ENCODE assay signal across 7 cellular contexts in the genomic region with DNA sequence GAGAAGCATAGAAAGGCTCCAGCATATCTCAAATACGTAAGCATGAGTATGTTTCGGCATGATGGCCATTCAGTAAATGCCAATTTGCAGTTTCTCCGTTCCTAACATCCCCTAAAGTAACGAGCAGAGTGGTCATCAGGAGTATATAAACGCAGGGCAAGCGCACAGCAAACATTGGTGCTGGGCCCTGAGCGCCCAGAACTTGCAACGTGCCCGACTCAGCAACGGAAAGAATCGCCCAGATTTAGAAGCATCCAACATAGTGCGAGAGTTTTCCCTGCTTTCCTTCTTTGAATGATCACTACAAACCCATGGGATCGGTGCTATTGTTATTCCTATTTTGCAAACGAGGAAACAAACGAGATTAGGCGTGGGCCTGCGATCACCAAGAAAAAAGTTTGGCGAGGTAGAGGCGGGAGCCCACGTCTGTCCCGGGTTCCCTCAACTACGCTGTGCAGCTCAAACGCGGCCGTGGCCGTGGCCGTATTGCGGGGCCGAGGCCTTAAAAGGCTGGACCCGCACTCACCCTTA. TPM values are rescaled to one million over a fixed set of nuclear protein-coding genes. Genes with fewer than 3 reads are reported as not detected.
DNase-seq lines count a peak whose midpoint lies in the region; ATAC-seq and TF ChIP-seq lines count a peak whose summit lies in the region.

No MANE protein-coding gene starts in this region.

- H3K9me3 ChIP-seq in heart left ventricle (no peaks in the 10 kb centered on the region), gastrocnemius medialis (no peaks in the 10 kb centered on the region)

- peak overlapping the region; percentile 91 for H3K4me3 Mint-ChIP-seq in activated CD4-positive, alpha-beta memory T cell treated with anti-CD3 and anti-CD28 coated beads for 36 hours

- no peaks in the 10 kb centered on the region for H3K27me3 ChIP-seq in heart left ventricle
- H3K27me3 ChIP-seq in gastrocnemius medialis: no peaks in the 10 kb centered on the region

- H3K4me3 ChIP-seq in heart left ventricle: peak overlapping the region; percentile 75 to 90 (median 83)
- peak overlapping the region; percentile 70 to 97 (median 86) for H3K4me3 ChIP-seq in gastrocnemius medialis

- intact Hi-C loops in activated CD4-positive, alpha-beta memory T cell treated with anti-CD3 and anti-CD28 coated beads for 36 hours (cut with micrococcal nuclease): loop anchor here (1.0 to 5.0 kb wide), 2 partner anchors 92 to 703 kb away; partner anchors contain the start of gene TCOF1
- intact Hi-C loops in heart left ventricle (cut with DNase I): loop anchor here in 1 of 10 donors (10.0 kb wide), 1 partner anchor 54 kb away; no protein-coding TSS in a partner anchor
- intact Hi-C loops in gastrocnemius medialis (cut with DNase I; ENCODE audit: low total_unique reads): loop anchor here (10.0 kb wide), 1 partner anchor 226 kb away; no protein-coding TSS in a partner anchor

- TF ChIP-seq POLR2A in heart left ventricle (IDR thresholded peaks at IDR 0.05): no peak
- TF ChIP-seq POLR2A in gastrocnemius medialis (IDR thresholded peaks at IDR 0.05): no peak

- TF ChIP-seq CTCF in heart left ventricle (IDR thresholded peaks at IDR 0.05) (no peak), gastrocnemius medialis (IDR thresholded peaks at IDR 0.05 in 4 of 5, conservative IDR thresholded peaks at IDR 0.05 in 1 of 5) (no peak)

- H3K4me1 Mint-ChIP-seq in activated CD4-positive, alpha-beta memory T cell treated with anti-CD3 and anti-CD28 coated beads for 36 hours (ENCODE audit: low read depth): peaks cover 32% of the 10 kb centered on the region

- H3K36me3 ChIP-seq in heart left ventricle: peaks cover 2 to 42% (median 39%) of the 10 kb centered on the region in 9 donors
- H3K36me3 ChIP-seq in gastrocnemius medialis: peaks cover 0 to 40% of the 10 kb centered on the region in 2 donors

- H3K9me3 Mint-ChIP-seq in activated CD4-positive, alpha-beta memory T cell treated with anti-CD3 and anti-CD28 coated beads for 36 hours: peaks cover 2% of the 10 kb centered on the region

- POLR2A ChIA-PET in activated CD4-positive, alpha-beta memory T cell treated with anti-CD3 and anti-CD28 coated beads for 36 hours (lab: Charles Lee): interaction anchor here (0.6 to 1.5 kb wide), 3 partner anchors 8 to 252 kb away, joined by 3 to 4 read pairs (median 4); partner anchors contain the start of genes CD74 and RBM22

- H3K27me3 Mint-ChIP-seq in activated CD4-positive, alpha-beta memory T cell treated with anti-CD3 and anti-CD28 coated beads for 36 hours: no peaks in the 10 kb centered on the region

- H3K4me1 ChIP-seq in heart left ventricle (peaks cover 0 to 37% (median 16%) of the 10 kb centered on the region in 12 donors), gastrocnemius medialis (peaks cover 13 to 17% of the 10 kb centered on the region in 2 donors)

- peak; percentile 17 for ATAC-seq in HG03097 (IDR thresholded peaks at IDR 0.05; ENCODE audit: low FRiP score, unreplicated experiment)
- peak in 3 of 4 donors; percentile 16 to 62 (median 61) for ATAC-seq in heart left ventricle
- ATAC-seq in gastrocnemius medialis: peak; percentile 23 to 27
- ATAC-seq in GM19035 (IDR thresholded peaks at IDR 0.05; ENCODE audit: unreplicated experiment): no peak

- H3K27ac ChIP-seq in heart left ventricle (peak overlapping the region; percentile 89 to 99 (median 96)), gastrocnemius medialis (peak overlapping the region; percentile 92 to 95 (median 94))

- H3K27ac Mint-ChIP-seq in activated CD4-positive, alpha-beta memory T cell treated with anti-CD3 and anti-CD28 coated beads for 36 hours: peak overlapping the region; percentile 99

- in situ Hi-C loops in gastrocnemius medialis (cut with MboI; ENCODE audit: low sequenced_read_pairs in 4 of 4): no loop called here

- DNase-seq in activated CD4-positive, alpha-beta memory T cell treated with anti-CD3 and anti-CD28 coated beads for 36 hours: no peak
- DNase-seq in heart left ventricle (no peak), gastrocnemius medialis (no peak), COLO829 (ENCODE audit: low spot score) (no peak), NCI-H1930 (lab: John Stamatoyannopoulos, UW) (no peak)

- peaks cover 52% of the 10 kb centered on the region for H3K36me3 Mint-ChIP-seq in activated CD4-positive, alpha-beta memory T cell treated with anti-CD3 and anti-CD28 coated beads for 36 hours

- 0 to 1% (median 1%) methylated on average over 20 to 30 of the region's 30 CpGs for WGBS in heart left ventricle, 4 donors

- CTCF ChIA-PET in activated CD4-positive, alpha-beta memory T cell treated with anti-CD3 and anti-CD28 coated beads for 36 hours (lab: Charles Lee): interaction anchor here (0.7 to 2.4 kb wide), 8 partner anchors 10 to 899 kb away, joined by 3 to 25 read pairs (median 6); partner anchors contain the start of gene CD74

RNA-seq across cellular contexts. Expression of gene RPS14, which starts 0.5 kb away (rescaled TPM):
- total RNA-seq in activated CD4-positive, alpha-beta memory T cell treated with anti-CD3 and anti-CD28 coated beads for 36 hours: 1,000 to 10,000 TPM; 3,748 to 3,882 TPM
- total RNA-seq in heart left ventricle: 1,000 to 10,000 TPM; 1,031 to 1,428 (median 1,294) TPM
- polyA plus RNA-seq in heart left ventricle: 1,000 to 10,000 TPM; 1,822 to 3,474 TPM
- 1,000 to 10,000 TPM; 1,865 to 2,215 (median 2,024) TPM for total RNA-seq in gastrocnemius medialis

RNA-seq across cellular contexts. Expression of gene CD74, which starts 36.3 kb away (rescaled TPM):
- total RNA-seq in activated CD4-positive, alpha-beta memory T cell treated with anti-CD3 and anti-CD28 coated beads for 36 hours: 100 to 1,000 TPM; 251 to 254 TPM
- 1,000 to 10,000 TPM in 2 of 9 donors, 100 to 1,000 TPM in 7; 139 to 2,756 (median 300) TPM for total RNA-seq in heart left ventricle
- 100 to 1,000 TPM; 147 to 208 TPM for polyA plus RNA-seq in heart left ventricle
- 100 to 1,000 TPM; 123 to 291 (median 160) TPM for total RNA-seq in gastrocnemius medialis

RNA-seq across cellular contexts. Expression of gene NDST1, which starts 58.9 kb away (rescaled TPM):
- total RNA-seq in activated CD4-positive, alpha-beta memory T cell treated with anti-CD3 and anti-CD28 coated beads for 36 hours: 1 to 10 TPM; 2.5 to 2.6 TPM
- total RNA-seq in heart left ventricle: 100 to 1,000 TPM in 2 of 9 donors, 10 to 100 TPM in 7; 50.2 to 156 (median 68.5) TPM
- 10 to 100 TPM; 32.1 to 53.5 TPM for polyA plus RNA-seq in heart left ventricle
- total RNA-seq in gastrocnemius medialis: 10 to 100 TPM; 36.1 to 70.5 (median 50.5) TPM

Comparison
In these comparisons a context has a peak if more than half of its experiments do, and no peak if none do; other contexts are left out.
1. RNA of gene NDST1, which starts 58.9 kb away (total RNA-seq): 50.2 to 156 TPM in heart left ventricle and 36.1 to 70.5 TPM in gastrocnemius medialis; 2.5 to 2.6 TPM in activated CD4-positive, alpha-beta memory T cell treated with anti-CD3 and anti-CD28 coated beads for 36 hours; every median in the first group is over 10 times any median in the second.